Comparison of ENCODE assay signal across 9 cellular contexts in the genomic region with DNA sequence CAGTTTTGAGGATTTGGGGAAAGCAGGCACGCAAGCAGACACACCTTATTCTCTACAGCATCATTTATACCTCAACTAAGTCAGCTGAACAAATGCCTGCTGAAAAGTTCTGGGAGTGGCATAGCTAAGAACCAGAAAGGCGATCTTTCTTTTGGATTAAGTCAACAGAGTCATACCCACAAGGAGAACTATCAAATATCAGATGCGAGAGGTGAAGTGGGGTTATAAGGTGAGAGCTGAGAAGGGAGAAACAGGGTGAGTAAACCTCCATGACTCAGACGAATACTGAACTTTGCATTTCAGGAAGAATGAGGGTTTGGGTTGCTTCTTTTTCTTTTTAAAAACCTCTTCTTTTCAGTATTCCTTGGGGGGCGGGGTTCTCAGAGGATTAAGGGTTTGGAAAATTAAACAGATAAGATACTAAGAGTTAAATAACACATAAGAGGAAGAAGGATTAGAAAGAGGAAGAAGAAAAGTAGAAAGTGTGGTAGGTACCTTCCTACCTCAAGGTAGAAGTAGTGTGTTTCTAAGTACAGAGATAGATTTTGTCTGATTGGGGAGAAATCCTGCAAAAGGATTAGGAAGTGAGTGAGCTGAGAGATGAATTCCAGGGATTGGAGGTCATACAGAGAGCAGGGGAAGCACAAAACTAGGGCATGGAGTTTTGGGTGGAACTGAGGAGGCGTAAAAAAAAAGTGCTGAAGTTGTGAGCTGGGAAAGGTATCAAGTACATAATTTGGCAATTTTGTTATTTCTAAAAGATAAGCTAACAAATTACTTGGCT. TPM values are rescaled to one million over a fixed set of nuclear protein-coding genes. Genes with fewer than 3 reads are reported as not detected.
A peak's percentile ranks its signal among the peaks of the same experiment; 100 is the strongest.
DNase-seq lines count a peak whose midpoint lies in the region; ATAC-seq, FAIRE-seq and TF ChIP-seq lines count a peak whose summit lies in the region.
"Had no signal": no experiment of that assay in that cellular context is flagged by ENCODE, and none has a peak within 500 bp of the region (broad histone marks: within the 10 kb centered on the region; RNA-seq: fewer than 3 reads in every experiment).

No MANE protein-coding gene starts in this region.

- H3K4me2 ChIP-seq in hepatocyte = no peak overlapping the region

- in situ Hi-C loops in ACHN (cut with HindIII; ENCODE audit: low pct_ligation_motif_present, low pct_unique_long_range_greater_than_20kb, low sequenced_read_pairs) = no loop called here

- H3K4me1 ChIP-seq in naive thymus-derived CD4-positive, alpha-beta T cell (ENCODE audit: control insufficient read depth in 2 of 2, insufficient read depth in 2 of 2, low read length in 2 of 2) = peaks cover 7 to 13% of the 10 kb centered on the region in 2 donors
- peaks cover 3% of the 10 kb centered on the region for H3K4me1 ChIP-seq in hepatocyte (ENCODE audit: insufficient read depth)

- peaks cover 44% of the 10 kb centered on the region for H3K36me3 Mint-ChIP-seq in activated CD4-positive, alpha-beta memory T cell treated with anti-CD3 and anti-CD28 coated beads, Interleukin-2, amount 10 ng/mL, durations not matched to agents 7 days and 5 days (ENCODE audit: low read depth)
- H3K36me3 Mint-ChIP-seq in naive thymus-derived CD4-positive, alpha-beta T cell = peaks cover 5 to 32% (median 18%) of the 10 kb centered on the region in 5 donors

- no peak for DNase-seq in GM12892 (ENCODE audit: insufficient read length)
- DNase-seq in HCEC 1CT = peak; percentile 47
- no peak for DNase-seq in activated CD4-positive, alpha-beta memory T cell treated with anti-CD3 and anti-CD28 coated beads, Interleukin-2, amount 10 ng/mL, durations not matched to agents 7 days and 5 days
- DNase-seq in naive thymus-derived CD4-positive, alpha-beta T cell = no peak
- no peak for DNase-seq in ACHN
- no peak for DNase-seq in DMS114 treated with DMSO at 0.1 percent for 48 hours (lab: John Stamatoyannopoulos, UW; ENCODE audit: unreplicated experiment)
- no peak for DNase-seq in hepatocyte (ENCODE audit: low spot score)
- no peak for DNase-seq in NCI-H128 (lab: John Stamatoyannopoulos, UW; ENCODE audit: unreplicated experiment)
- DNase-seq: NCI-H187 treated with DMSO at 0.1 percent for 48 hours had no signal

- peak; percentile 56 for FAIRE-seq in GM12892 (lab: Jason Lieb, UNC)

- H3K27ac Mint-ChIP-seq in activated CD4-positive, alpha-beta memory T cell treated with anti-CD3 and anti-CD28 coated beads, Interleukin-2, amount 10 ng/mL, durations not matched to agents 7 days and 5 days = peak overlapping the region; percentile 61
- peak overlapping the region; percentile 1 to 85 (median 59) for H3K27ac Mint-ChIP-seq in naive thymus-derived CD4-positive, alpha-beta T cell

- no peak overlapping the region for H2AFZ ChIP-seq in hepatocyte

- no peaks in the 10 kb centered on the region for H3K9me2 ChIP-seq in hepatocyte (replicated peaks; ENCODE audit: insufficient read depth)

- peak; percentile 7 for ATAC-seq in naive thymus-derived CD4-positive, alpha-beta T cell

- no peak for TF ChIP-seq CTCF in hepatocyte (IDR thresholded peaks at IDR 0.05; ENCODE audit: poor library complexity)

- H3K9me3 ChIP-seq in naive thymus-derived CD4-positive, alpha-beta T cell (ENCODE audit: control insufficient read depth in 2 of 3, low read length in 3 of 3) = no peaks in the 10 kb centered on the region
- no peaks in the 10 kb centered on the region for H3K9me3 ChIP-seq in hepatocyte (ENCODE audit: low read depth)

- no peak overlapping the region for H3K4me3 Mint-ChIP-seq in activated CD4-positive, alpha-beta memory T cell treated with anti-CD3 and anti-CD28 coated beads, Interleukin-2, amount 10 ng/mL, durations not matched to agents 7 days and 5 days
- H3K4me3 Mint-ChIP-seq in naive thymus-derived CD4-positive, alpha-beta T cell = peak overlapping the region in 2 of 10 donors; percentile 1 to 25

- CTCF ChIA-PET in activated CD4-positive, alpha-beta memory T cell treated with anti-CD3 and anti-CD28 coated beads, Interleukin-2, amount 10 ng/mL, durations not matched to agents 7 days and 5 days (lab: Charles Lee) = interaction anchor here (0.6 to 3.4 kb wide), 52 partner anchors 9 to 1012 kb away, joined by 3 to 85 read pairs (median 5); partner anchors contain the start of genes ANXA2 and ICE2
- CTCF ChIA-PET in naive thymus-derived CD4-positive, alpha-beta T cell (lab: Charles Lee) = interaction anchor here (0.5 to 4.1 kb wide), 42 partner anchors 8 to 527 kb away, joined by 3 to 27 read pairs (median 5); no protein-coding TSS in a partner anchor

- peaks cover 0 to 3% (median 0%) of the 10 kb centered on the region in 3 experiments for H3K36me3 ChIP-seq in naive thymus-derived CD4-positive, alpha-beta T cell (ENCODE audit: control insufficient read depth in 2 of 3, insufficient read depth in 3 of 3, low read length in 3 of 3)
- H3K36me3 ChIP-seq in hepatocyte (replicated peaks; ENCODE audit: insufficient read depth, low read depth) = no peaks in the 10 kb centered on the region

- H3K4me1 Mint-ChIP-seq in activated CD4-positive, alpha-beta memory T cell treated with anti-CD3 and anti-CD28 coated beads, Interleukin-2, amount 10 ng/mL, durations not matched to agents 7 days and 5 days = peaks cover 56% of the 10 kb centered on the region
- peaks cover 29 to 62% (median 60%) of the 10 kb centered on the region in 7 donors for H3K4me1 Mint-ChIP-seq in naive thymus-derived CD4-positive, alpha-beta T cell

- POLR2A ChIA-PET in activated CD4-positive, alpha-beta memory T cell treated with anti-CD3 and anti-CD28 coated beads, Interleukin-2, amount 10 ng/mL, durations not matched to agents 7 days and 5 days (lab: Charles Lee) = interaction anchor here (0.7 to 2.9 kb wide), 24 partner anchors 9 to 412 kb away, joined by 3 to 30 read pairs (median 6); partner anchors contain the start of genes ANXA2 and ICE2
- POLR2A ChIA-PET in naive thymus-derived CD4-positive, alpha-beta T cell (lab: Charles Lee) = interaction anchor here (0.5 to 2.8 kb wide), 11 partner anchors 9 to 343 kb away, joined by 3 to 12 read pairs (median 3); no protein-coding TSS in a partner anchor

- no peaks in the 10 kb centered on the region for H3K9me3 Mint-ChIP-seq in activated CD4-positive, alpha-beta memory T cell treated with anti-CD3 and anti-CD28 coated beads, Interleukin-2, amount 10 ng/mL, durations not matched to agents 7 days and 5 days
- H3K9me3 Mint-ChIP-seq in naive thymus-derived CD4-positive, alpha-beta T cell = no peaks in the 10 kb centered on the region

- no peak overlapping the region for H3K27ac ChIP-seq in naive thymus-derived CD4-positive, alpha-beta T cell (ENCODE audit: low read depth, low read length)
- H3K27ac ChIP-seq in hepatocyte = no peak overlapping the region

- H3K4me3 ChIP-seq in naive thymus-derived CD4-positive, alpha-beta T cell (ENCODE audit: low read length) = no peak overlapping the region
- no peak overlapping the region for H3K4me3 ChIP-seq in hepatocyte

- no peak for TF ChIP-seq POLR2A in GM12892 (IDR thresholded peaks at IDR 0.05; ENCODE audit: low read depth, low read length)

- H3K27me3 ChIP-seq in naive thymus-derived CD4-positive, alpha-beta T cell (ENCODE audit: control insufficient read depth in 2 of 2, insufficient read depth in 2 of 2, low read length in 2 of 2) = no peaks in the 10 kb centered on the region
- no peaks in the 10 kb centered on the region for H3K27me3 ChIP-seq in hepatocyte

- H3K27me3 Mint-ChIP-seq in activated CD4-positive, alpha-beta memory T cell treated with anti-CD3 and anti-CD28 coated beads, Interleukin-2, amount 10 ng/mL, durations not matched to agents 7 days and 5 days = no peaks in the 10 kb centered on the region
- no peaks in the 10 kb centered on the region for H3K27me3 Mint-ChIP-seq in naive thymus-derived CD4-positive, alpha-beta T cell

- H3K79me2 ChIP-seq in hepatocyte = no peaks in the 10 kb centered on the region

- intact Hi-C loops in naive thymus-derived CD4-positive, alpha-beta T cell (cut with micrococcal nuclease) = loop anchor here (1.0 to 5.0 kb wide), 8 partner anchors 12 to 1312 kb away; partner anchors contain the start of gene ICE2 (in 1 of the 2)

- no peaks in the 10 kb centered on the region for H4K20me1 ChIP-seq in hepatocyte (ENCODE audit: insufficient read depth, poor library complexity, severe bottlenecking)

- 77% methylated on average over 6 of the region's 6 CpGs for WGBS in hepatocyte (ENCODE audit: low lambda C conversion rate, missing lambda C conversion rate)

RNA-seq across cellular contexts. Expression of gene ICE2, which starts 41.3 kb away (rescaled TPM):
- 36.3 TPM for polyA plus RNA-seq in GM12892 (2012; ENCODE audit: missing spikeins)
- total RNA-seq in activated CD4-positive, alpha-beta memory T cell treated with anti-CD3 and anti-CD28 coated beads, Interleukin-2, amount 10 ng/mL, durations not matched to agents 7 days and 5 days = 10 to 100 TPM; 56.9 to 60.4 TPM
- 10 to 100 TPM; 44.8 to 70.9 (median 68.0) TPM for total RNA-seq in naive thymus-derived CD4-positive, alpha-beta T cell
- polyA plus RNA-seq in naive thymus-derived CD4-positive, alpha-beta T cell = 10 to 100 TPM; 45.6 to 54.7 TPM
- 35.4 and 56.3 TPM in 2 replicates for total RNA-seq in hepatocyte
- 15.8 and 16.5 TPM in 2 replicates for polyA plus RNA-seq in hepatocyte
